In genomic region chr11:28674432-28675076, GRCh38 we compare ENCODE assay signal across 10 cellular contexts.
DNase-seq lines count a peak whose midpoint lies in the region; ATAC-seq and FAIRE-seq lines count a peak whose summit lies in the region.
"Had no signal": no experiment of that assay in that cellular context is flagged by ENCODE, and none has a peak within 500 bp of the region (broad histone marks: within the 10 kb centered on the region; RNA-seq: fewer than 3 reads in every experiment).

No MANE protein-coding gene starts in this region.

- H3K4me3 Mint-ChIP-seq in naive thymus-derived CD8-positive, alpha-beta T cell, result no peak overlapping the region
- H3K4me3 Mint-ChIP-seq in activated CD4-positive, alpha-beta T cell treated with anti-CD3 and anti-CD28 coated beads, Interleukin-2, amount 10 ng/mL, durations not matched to agents 24 days and 14 days, result no peak overlapping the region

- H3K27ac Mint-ChIP-seq in naive thymus-derived CD8-positive, alpha-beta T cell, result no peak overlapping the region
- H3K27ac Mint-ChIP-seq in activated CD4-positive, alpha-beta T cell treated with anti-CD3 and anti-CD28 coated beads, Interleukin-2, amount 10 ng/mL, durations not matched to agents 24 days and 14 days, result no peak overlapping the region

- intact Hi-C loops in activated CD4-positive, alpha-beta T cell treated with anti-CD3 and anti-CD28 coated beads, Interleukin-2, amount 10 ng/mL, durations not matched to agents 24 days and 14 days (cut with micrococcal nuclease), result no loop called here
- intact Hi-C loops in left cardiac atrium (cut with DNase I), result no loop called here

- no peaks in the 10 kb centered on the region for H3K4me1 Mint-ChIP-seq in naive thymus-derived CD8-positive, alpha-beta T cell
- H3K4me1 Mint-ChIP-seq in activated CD4-positive, alpha-beta T cell treated with anti-CD3 and anti-CD28 coated beads, Interleukin-2, amount 10 ng/mL, durations not matched to agents 24 days and 14 days, result no peaks in the 10 kb centered on the region

- FAIRE-seq in GM19239 (lab: Jason Lieb, UNC), result no peak

- peak; percentile 64 for ATAC-seq in GM19035 (IDR thresholded peaks at IDR 0.05; ENCODE audit: unreplicated experiment)
- ATAC-seq in naive thymus-derived CD8-positive, alpha-beta T cell, result no peak
- no peak for ATAC-seq in left cardiac atrium

- no peaks in the 10 kb centered on the region for H3K27me3 Mint-ChIP-seq in naive thymus-derived CD8-positive, alpha-beta T cell
- H3K27me3 Mint-ChIP-seq in activated CD4-positive, alpha-beta T cell treated with anti-CD3 and anti-CD28 coated beads, Interleukin-2, amount 10 ng/mL, durations not matched to agents 24 days and 14 days, result no peaks in the 10 kb centered on the region

- DNase-seq in AG08396 (ENCODE audit: low spot score) (peak; percentile 31), RKO (ENCODE audit: low spot score) (peak; percentile 10), fibroblast of the conjunctiva (ENCODE audit: low read depth) (peak; percentile 93), GM19239 (ENCODE audit: insufficient read length, low spot score) (no peak), left cardiac atrium (no peak)
- no peak for DNase-seq in naive thymus-derived CD8-positive, alpha-beta T cell
- DNase-seq in activated CD4-positive, alpha-beta T cell treated with anti-CD3 and anti-CD28 coated beads, Interleukin-2, amount 10 ng/mL, durations not matched to agents 24 days and 14 days, result no peak
- DNase-seq: activated CD4-positive, alpha-beta T cell treated with anti-CD3 and anti-CD28 coated beads, Interleukin-2, amount 50 U/mL, for 48 hours; foreskin melanocyte had no signal

- peaks cover 0 to 2% (median 0%) of the 10 kb centered on the region in 9 donors for H3K9me3 Mint-ChIP-seq in naive thymus-derived CD8-positive, alpha-beta T cell
- no peaks in the 10 kb centered on the region for H3K9me3 Mint-ChIP-seq in activated CD4-positive, alpha-beta T cell treated with anti-CD3 and anti-CD28 coated beads, Interleukin-2, amount 10 ng/mL, durations not matched to agents 24 days and 14 days

- H3K36me3 Mint-ChIP-seq in naive thymus-derived CD8-positive, alpha-beta T cell, result no peaks in the 10 kb centered on the region
- H3K36me3 Mint-ChIP-seq in activated CD4-positive, alpha-beta T cell treated with anti-CD3 and anti-CD28 coated beads, Interleukin-2, amount 10 ng/mL, durations not matched to agents 24 days and 14 days (ENCODE audit: low read depth), result no peaks in the 10 kb centered on the region

- POLR2A ChIA-PET in naive thymus-derived CD8-positive, alpha-beta T cell (lab: Charles Lee), result no interaction called here

Comparison
In these comparisons a context has a peak if more than half of its experiments do, and no peak if none do; other contexts are left out.
1. DNase-seq: peak in AG08396 (single experiment), RKO (single experiment) and fibroblast of the conjunctiva (single experiment); none in naive thymus-derived CD8-positive, alpha-beta T cell (0 of 10), GM19239 (single experiment), activated CD4-positive, alpha-beta T cell treated with anti-CD3 and anti-CD28 coated beads, Interleukin-2, amount 10 ng/mL, durations not matched to agents 24 days and 14 days (single experiment) and left cardiac atrium (single experiment).